Comparison of ENCODE assay signal across 1 cellular context in the genomic region with DNA sequence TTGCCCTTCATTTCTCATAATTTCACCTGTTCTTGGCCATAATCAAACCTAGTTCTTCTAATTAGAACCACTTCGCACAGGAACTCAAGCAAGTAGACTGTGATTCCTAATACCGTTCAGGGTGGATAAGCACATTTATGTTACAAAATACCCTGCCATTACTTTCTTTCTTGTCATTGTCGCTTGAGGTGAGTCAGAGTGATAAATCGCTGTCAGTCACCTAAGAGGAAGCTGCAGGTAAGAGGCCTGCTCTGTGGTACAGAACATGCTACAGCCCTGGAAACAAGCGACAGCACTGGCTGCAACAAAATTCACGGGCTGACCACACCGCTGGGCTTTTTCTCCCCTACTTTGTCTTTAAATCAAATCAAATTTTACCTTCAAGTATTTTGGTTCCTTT.
TF ChIP-seq lines count a peak whose summit lies in the region.

No MANE protein-coding gene starts in this region.

TF ChIP-seq in GM23338, 12 proteins besides CTCF, POLR2A, EP300 and RAD21 (continued from another document):
- TF ChIP-seq, protein P1, sequence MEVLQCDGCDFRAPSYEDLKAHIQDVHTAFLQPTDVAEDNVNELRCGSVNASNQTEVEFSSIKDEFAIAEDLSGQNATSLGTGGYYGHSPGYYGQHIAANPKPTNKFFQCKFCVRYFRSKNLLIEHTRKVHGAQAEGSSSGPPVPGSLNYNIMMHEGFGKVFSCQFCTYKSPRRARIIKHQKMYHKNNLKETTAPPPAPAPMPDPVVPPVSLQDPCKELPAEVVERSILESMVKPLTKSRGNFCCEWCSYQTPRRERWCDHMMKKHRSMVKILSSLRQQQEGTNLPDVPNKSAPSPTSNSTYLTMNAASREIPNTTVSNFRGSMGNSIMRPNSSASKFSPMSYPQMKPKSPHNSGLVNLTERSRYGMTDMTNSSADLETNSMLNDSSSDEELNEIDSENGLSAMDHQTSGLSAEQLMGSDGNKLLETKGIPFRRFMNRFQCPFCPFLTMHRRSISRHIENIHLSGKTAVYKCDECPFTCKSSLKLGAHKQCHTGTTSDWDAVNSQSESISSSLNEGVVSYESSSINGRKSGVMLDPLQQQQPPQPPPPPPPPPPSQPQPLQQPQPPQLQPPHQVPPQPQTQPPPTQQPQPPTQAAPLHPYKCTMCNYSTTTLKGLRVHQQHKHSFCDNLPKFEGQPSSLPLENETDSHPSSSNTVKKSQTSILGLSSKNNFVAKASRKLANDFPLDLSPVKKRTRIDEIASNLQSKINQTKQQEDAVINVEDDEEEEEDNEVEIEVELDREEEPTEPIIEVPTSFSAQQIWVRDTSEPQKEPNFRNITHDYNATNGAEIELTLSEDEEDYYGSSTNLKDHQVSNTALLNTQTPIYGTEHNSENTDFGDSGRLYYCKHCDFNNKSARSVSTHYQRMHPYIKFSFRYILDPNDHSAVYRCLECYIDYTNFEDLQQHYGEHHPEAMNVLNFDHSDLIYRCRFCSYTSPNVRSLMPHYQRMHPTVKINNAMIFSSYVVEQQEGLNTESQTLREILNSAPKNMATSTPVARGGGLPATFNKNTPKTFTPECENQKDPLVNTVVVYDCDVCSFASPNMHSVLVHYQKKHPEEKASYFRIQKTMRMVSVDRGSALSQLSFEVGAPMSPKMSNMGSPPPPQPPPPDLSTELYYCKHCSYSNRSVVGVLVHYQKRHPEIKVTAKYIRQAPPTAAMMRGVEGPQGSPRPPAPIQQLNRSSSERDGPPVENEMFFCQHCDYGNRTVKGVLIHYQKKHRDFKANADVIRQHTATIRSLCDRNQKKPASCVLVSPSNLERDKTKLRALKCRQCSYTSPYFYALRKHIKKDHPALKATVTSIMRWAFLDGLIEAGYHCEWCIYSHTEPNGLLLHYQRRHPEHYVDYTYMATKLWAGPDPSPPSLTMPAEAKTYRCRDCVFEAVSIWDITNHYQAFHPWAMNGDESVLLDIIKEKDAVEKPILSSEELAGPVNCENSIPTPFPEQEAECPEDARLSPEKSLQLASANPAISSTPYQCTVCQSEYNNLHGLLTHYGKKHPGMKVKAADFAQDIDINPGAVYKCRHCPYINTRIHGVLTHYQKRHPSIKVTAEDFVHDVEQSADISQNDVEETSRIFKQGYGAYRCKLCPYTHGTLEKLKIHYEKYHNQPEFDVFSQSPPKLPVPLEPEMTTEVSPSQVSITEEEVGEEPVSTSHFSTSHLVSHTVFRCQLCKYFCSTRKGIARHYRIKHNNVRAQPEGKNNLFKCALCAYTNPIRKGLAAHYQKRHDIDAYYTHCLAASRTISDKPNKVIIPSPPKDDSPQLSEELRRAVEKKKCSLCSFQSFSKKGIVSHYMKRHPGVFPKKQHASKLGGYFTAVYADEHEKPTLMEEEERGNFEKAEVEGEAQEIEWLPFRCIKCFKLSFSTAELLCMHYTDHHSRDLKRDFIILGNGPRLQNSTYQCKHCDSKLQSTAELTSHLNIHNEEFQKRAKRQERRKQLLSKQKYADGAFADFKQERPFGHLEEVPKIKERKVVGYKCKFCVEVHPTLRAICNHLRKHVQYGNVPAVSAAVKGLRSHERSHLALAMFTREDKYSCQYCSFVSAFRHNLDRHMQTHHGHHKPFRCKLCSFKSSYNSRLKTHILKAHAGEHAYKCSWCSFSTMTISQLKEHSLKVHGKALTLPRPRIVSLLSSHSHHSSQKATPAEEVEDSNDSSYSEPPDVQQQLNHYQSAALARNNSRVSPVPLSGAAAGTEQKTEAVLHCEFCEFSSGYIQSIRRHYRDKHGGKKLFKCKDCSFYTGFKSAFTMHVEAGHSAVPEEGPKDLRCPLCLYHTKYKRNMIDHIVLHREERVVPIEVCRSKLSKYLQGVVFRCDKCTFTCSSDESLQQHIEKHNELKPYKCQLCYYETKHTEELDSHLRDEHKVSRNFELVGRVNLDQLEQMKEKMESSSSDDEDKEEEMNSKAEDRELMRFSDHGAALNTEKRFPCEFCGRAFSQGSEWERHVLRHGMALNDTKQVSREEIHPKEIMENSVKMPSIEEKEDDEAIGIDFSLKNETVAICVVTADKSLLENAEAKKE (CRISPR knock-in tag; IDR thresholded peaks at IDR 0.05): no peak
- no peak for TF ChIP-seq STAT1 (IDR thresholded peaks at IDR 0.05; ENCODE audit: unreplicated experiment)
- TF ChIP-seq ZNF114 (CRISPR knock-in tag; IDR thresholded peaks at IDR 0.05): no peak
- TF ChIP-seq, protein P2, sequence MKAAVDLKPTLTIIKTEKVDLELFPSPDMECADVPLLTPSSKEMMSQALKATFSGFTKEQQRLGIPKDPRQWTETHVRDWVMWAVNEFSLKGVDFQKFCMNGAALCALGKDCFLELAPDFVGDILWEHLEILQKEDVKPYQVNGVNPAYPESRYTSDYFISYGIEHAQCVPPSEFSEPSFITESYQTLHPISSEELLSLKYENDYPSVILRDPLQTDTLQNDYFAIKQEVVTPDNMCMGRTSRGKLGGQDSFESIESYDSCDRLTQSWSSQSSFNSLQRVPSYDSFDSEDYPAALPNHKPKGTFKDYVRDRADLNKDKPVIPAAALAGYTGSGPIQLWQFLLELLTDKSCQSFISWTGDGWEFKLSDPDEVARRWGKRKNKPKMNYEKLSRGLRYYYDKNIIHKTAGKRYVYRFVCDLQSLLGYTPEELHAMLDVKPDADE (IDR thresholded peaks at IDR 0.05): no peak
- TF ChIP-seq JUNB (IDR thresholded peaks at IDR 0.05; ENCODE audit: unreplicated experiment): no peak
- TF ChIP-seq EZH2 (IDR thresholded peaks at IDR 0.05; ENCODE audit: low read depth, unreplicated experiment): no peak
- no peak for TF ChIP-seq ZNF331 (CRISPR knock-in tag; IDR thresholded peaks at IDR 0.05; ENCODE audit: low read depth)
- TF ChIP-seq, protein P3, sequence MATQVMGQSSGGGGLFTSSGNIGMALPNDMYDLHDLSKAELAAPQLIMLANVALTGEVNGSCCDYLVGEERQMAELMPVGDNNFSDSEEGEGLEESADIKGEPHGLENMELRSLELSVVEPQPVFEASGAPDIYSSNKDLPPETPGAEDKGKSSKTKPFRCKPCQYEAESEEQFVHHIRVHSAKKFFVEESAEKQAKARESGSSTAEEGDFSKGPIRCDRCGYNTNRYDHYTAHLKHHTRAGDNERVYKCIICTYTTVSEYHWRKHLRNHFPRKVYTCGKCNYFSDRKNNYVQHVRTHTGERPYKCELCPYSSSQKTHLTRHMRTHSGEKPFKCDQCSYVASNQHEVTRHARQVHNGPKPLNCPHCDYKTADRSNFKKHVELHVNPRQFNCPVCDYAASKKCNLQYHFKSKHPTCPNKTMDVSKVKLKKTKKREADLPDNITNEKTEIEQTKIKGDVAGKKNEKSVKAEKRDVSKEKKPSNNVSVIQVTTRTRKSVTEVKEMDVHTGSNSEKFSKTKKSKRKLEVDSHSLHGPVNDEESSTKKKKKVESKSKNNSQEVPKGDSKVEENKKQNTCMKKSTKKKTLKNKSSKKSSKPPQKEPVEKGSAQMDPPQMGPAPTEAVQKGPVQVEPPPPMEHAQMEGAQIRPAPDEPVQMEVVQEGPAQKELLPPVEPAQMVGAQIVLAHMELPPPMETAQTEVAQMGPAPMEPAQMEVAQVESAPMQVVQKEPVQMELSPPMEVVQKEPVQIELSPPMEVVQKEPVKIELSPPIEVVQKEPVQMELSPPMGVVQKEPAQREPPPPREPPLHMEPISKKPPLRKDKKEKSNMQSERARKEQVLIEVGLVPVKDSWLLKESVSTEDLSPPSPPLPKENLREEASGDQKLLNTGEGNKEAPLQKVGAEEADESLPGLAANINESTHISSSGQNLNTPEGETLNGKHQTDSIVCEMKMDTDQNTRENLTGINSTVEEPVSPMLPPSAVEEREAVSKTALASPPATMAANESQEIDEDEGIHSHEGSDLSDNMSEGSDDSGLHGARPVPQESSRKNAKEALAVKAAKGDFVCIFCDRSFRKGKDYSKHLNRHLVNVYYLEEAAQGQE (IDR thresholded peaks at IDR 0.05; ENCODE audit: unreplicated experiment): no peak
- TF ChIP-seq CREB1 (CRISPR knock-in tag; IDR thresholded peaks at IDR 0.05; ENCODE audit: low read depth): no peak
